11 cellular contexts compared by ENCODE assay signal in the genomic region with DNA sequence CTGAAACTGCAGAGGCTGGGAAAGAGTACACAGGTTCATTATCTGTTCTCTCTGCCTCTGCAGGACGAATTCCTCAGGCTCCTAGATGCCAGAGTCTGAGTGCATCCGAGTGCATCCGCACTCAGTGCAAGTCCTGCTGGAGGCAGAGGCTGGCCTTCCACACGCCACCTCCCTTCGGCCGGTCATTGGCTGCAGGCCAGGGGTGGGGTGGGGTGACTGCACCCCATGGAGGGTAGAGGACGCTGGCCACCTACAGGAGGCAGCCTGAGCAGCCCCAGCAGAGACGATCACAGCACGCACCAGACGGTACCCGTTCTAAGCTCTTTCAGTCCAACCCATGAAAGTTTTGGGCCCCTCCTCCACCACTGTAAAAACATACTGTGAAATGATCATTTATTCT. TPM values are rescaled to one million over a fixed set of nuclear protein-coding genes. Genes with fewer than 3 reads are reported as not detected.
DNase-seq lines count a peak whose midpoint lies in the region; ATAC-seq and TF ChIP-seq lines count a peak whose summit lies in the region.
"Had no signal": no experiment of that assay in that cellular context is flagged by ENCODE, and none has a peak within 500 bp of the region (broad histone marks: within the 10 kb centered on the region; RNA-seq: fewer than 3 reads in every experiment).

No MANE protein-coding gene starts in this region.

- H3K27me3 ChIP-seq in adrenal gland, result no peaks in the 10 kb centered on the region
- no peaks in the 10 kb centered on the region for H3K27me3 ChIP-seq in cardiac muscle cell

- WGBS in adrenal gland, 4 donors, result 30 to 50% (median 44%) methylated on average over 7 to 11 of the region's 11 CpGs

- H3K4me1 Mint-ChIP-seq in neural crest cell, result peaks cover 29% of the 10 kb centered on the region
- peaks cover 39% of the 10 kb centered on the region for H3K4me1 Mint-ChIP-seq in activated CD4-positive, alpha-beta T cell treated with anti-CD3 and anti-CD28 coated beads, Interleukin-2, amount 10 ng/mL, durations not matched to agents 24 days and 14 days

- H3K27me3 Mint-ChIP-seq in neural crest cell (ENCODE audit: low read depth), result no peaks in the 10 kb centered on the region
- H3K27me3 Mint-ChIP-seq in activated CD4-positive, alpha-beta T cell treated with anti-CD3 and anti-CD28 coated beads, Interleukin-2, amount 10 ng/mL, durations not matched to agents 24 days and 14 days, result no peaks in the 10 kb centered on the region
- H3K27me3 Mint-ChIP-seq: activated naive CD8-positive, alpha-beta T cell had no signal

- H3K36me3 ChIP-seq in adrenal gland (replicated peaks in 1 of 2) (peaks cover 0 to 22% of the 10 kb centered on the region in 2 donors), cardiac muscle cell (peaks cover 3% of the 10 kb centered on the region)

- intact Hi-C loops in adrenal gland (cut with DNase I), result no loop called here
- intact Hi-C loops in activated CD4-positive, alpha-beta T cell treated with anti-CD3 and anti-CD28 coated beads, Interleukin-2, amount 10 ng/mL, durations not matched to agents 24 days and 14 days (cut with micrococcal nuclease), result no loop called here

- H3K4me3 ChIP-seq in adrenal gland (no peak overlapping the region), cardiac muscle cell (no peak overlapping the region)

- H3K36me3 Mint-ChIP-seq in neural crest cell (ENCODE audit: low read depth), result peaks cover 6% of the 10 kb centered on the region
- peaks cover 39% of the 10 kb centered on the region for H3K36me3 Mint-ChIP-seq in activated CD4-positive, alpha-beta T cell treated with anti-CD3 and anti-CD28 coated beads, Interleukin-2, amount 10 ng/mL, durations not matched to agents 24 days and 14 days (ENCODE audit: low read depth)

- TF ChIP-seq CTCF in adrenal gland (IDR thresholded peaks at IDR 0.05) (peak in 1 of 6 experiments; percentile 17), cardiac muscle cell (IDR thresholded peaks at IDR 0.05; ENCODE audit: low read depth, low read length) (peak; percentile 18), neural crest cell (conservative IDR thresholded peaks at IDR 0.05) (no peak)

- H3K9me3 ChIP-seq in adrenal gland (replicated peaks in 1 of 3) (no peaks in the 10 kb centered on the region), cardiac muscle cell (ENCODE audit: low read depth) (no peaks in the 10 kb centered on the region)

- DNase-seq in ELR (ENCODE audit: low read depth), result peak; percentile 22
- DNase-seq in adrenal gland, result peak in 4 of 7 donors; percentile 23 to 49 (median 29)
- peak; percentile 47 to 51 for DNase-seq in cardiac muscle cell (ENCODE audit: low read depth in 1 of 2, low spot score in 1 of 2)
- peak; percentile 36 for DNase-seq in neural crest cell (ENCODE audit: low read depth, low spot score)
- DNase-seq in GDM1 (lab: John Stamatoyannopoulos, UW), result no peak
- no peak for DNase-seq in activated CD4-positive, alpha-beta T cell treated with anti-CD3 and anti-CD28 coated beads, Interleukin-2, amount 10 ng/mL, durations not matched to agents 24 days and 14 days
- DNase-seq: CD8-positive, alpha-beta T cell; NCI-H2029 had no signal

- H3K4me3 Mint-ChIP-seq in neural crest cell, result peak overlapping the region; percentile 31
- no peak overlapping the region for H3K4me3 Mint-ChIP-seq in activated CD4-positive, alpha-beta T cell treated with anti-CD3 and anti-CD28 coated beads, Interleukin-2, amount 10 ng/mL, durations not matched to agents 24 days and 14 days
- H3K4me3 Mint-ChIP-seq: activated naive CD8-positive, alpha-beta T cell; CD8-positive, alpha-beta T cell had no signal

- TF ChIP-seq POLR2A in adrenal gland (IDR thresholded peaks at IDR 0.05), result no peak

- ATAC-seq in GM19324 (IDR thresholded peaks at IDR 0.05; ENCODE audit: low FRiP score, unreplicated experiment), result no peak
- no peak for ATAC-seq in HG03520 (IDR thresholded peaks at IDR 0.05; ENCODE audit: unreplicated experiment)
- ATAC-seq: CD8-positive, alpha-beta T cell had no signal

- H3K27ac Mint-ChIP-seq in neural crest cell (ENCODE audit: unreplicated experiment), result peak overlapping the region; percentile 86
- no peak overlapping the region for H3K27ac Mint-ChIP-seq in activated CD4-positive, alpha-beta T cell treated with anti-CD3 and anti-CD28 coated beads, Interleukin-2, amount 10 ng/mL, durations not matched to agents 24 days and 14 days
- H3K27ac Mint-ChIP-seq: activated naive CD8-positive, alpha-beta T cell; CD8-positive, alpha-beta T cell had no signal

- no peaks in the 10 kb centered on the region for H3K9me3 Mint-ChIP-seq in neural crest cell
- no peaks in the 10 kb centered on the region for H3K9me3 Mint-ChIP-seq in activated CD4-positive, alpha-beta T cell treated with anti-CD3 and anti-CD28 coated beads, Interleukin-2, amount 10 ng/mL, durations not matched to agents 24 days and 14 days
- H3K9me3 Mint-ChIP-seq: CD8-positive, alpha-beta T cell had no signal

- no peak overlapping the region for H3K27ac ChIP-seq in adrenal gland
- no peak overlapping the region for H3K27ac ChIP-seq in cardiac muscle cell

- H3K4me1 ChIP-seq in adrenal gland (replicated peaks in 1 of 2) (peaks cover 0 to 26% of the 10 kb centered on the region in 2 donors), cardiac muscle cell (ENCODE audit: low read depth) (peaks cover 2% of the 10 kb centered on the region)

RNA-seq across cellular contexts. Expression of a gene that starts 11.7 kb away (rescaled TPM):
- total RNA-seq in adrenal gland (10 to 100 TPM; 32.6 to 68.0 (median 50.0) TPM), cardiac muscle cell (26.5 and 36.4 TPM in 2 replicates), neural crest cell (30.4 and 32.6 TPM in 2 replicates)
- polyA plus RNA-seq in adrenal gland (10 to 100 TPM; 33.4 to 50.0 (median 40.1) TPM), cardiac muscle cell (63.3 and 63.7 TPM in 2 replicates)
- 56.9 and 61.2 TPM in 2 replicates for total RNA-seq in activated CD4-positive, alpha-beta T cell treated with anti-CD3 and anti-CD28 coated beads, Interleukin-2, amount 10 ng/mL, durations not matched to agents 24 days and 14 days

RNA-seq across cellular contexts. Expression of a gene that starts 22.4 kb away (rescaled TPM):
- total RNA-seq in adrenal gland, result under 1 TPM in 2 of 8 donors, not detected in 6; 0.07 to 0.60 TPM
- under 1 TPM in 1 of 3 donors, not detected in 2; 0.07 TPM for polyA plus RNA-seq in adrenal gland
- total RNA-seq in cardiac muscle cell, result 0.12 and 0.92 TPM in 2 replicates
- 0.33 TPM in 1 of 2 replicates, not detected in the other for polyA plus RNA-seq in cardiac muscle cell
- 0.16 and 0.35 TPM in 2 replicates for total RNA-seq in neural crest cell
- total RNA-seq in activated CD4-positive, alpha-beta T cell treated with anti-CD3 and anti-CD28 coated beads, Interleukin-2, amount 10 ng/mL, durations not matched to agents 24 days and 14 days, result not detected in 2 replicates
- total RNA-seq: CD8-positive, alpha-beta T cell had no signal

RNA-seq across cellular contexts. Expression of a gene that starts 52.1 kb away (rescaled TPM):
- total RNA-seq in adrenal gland (10 to 100 TPM; 22.8 to 70.3 (median 46.0) TPM), cardiac muscle cell (28.5 and 52.8 TPM in 2 replicates), neural crest cell (32.0 and 32.6 TPM in 2 replicates)
- polyA plus RNA-seq in adrenal gland (10 to 100 TPM; 32.3 to 76.9 (median 55.6) TPM), cardiac muscle cell (67.2 and 122 TPM in 2 replicates)
- total RNA-seq in activated CD4-positive, alpha-beta T cell treated with anti-CD3 and anti-CD28 coated beads, Interleukin-2, amount 10 ng/mL, durations not matched to agents 24 days and 14 days, result 17.1 and 18.1 TPM in 2 replicates

Comparison
In these comparisons a context has a peak if more than half of its experiments do, and no peak if none do; other contexts are left out.
1. DNase-seq: peak in ELR (single experiment), adrenal gland (4 of 7), cardiac muscle cell (2 of 2) and neural crest cell (single experiment); none in GDM1 (single experiment) and activated CD4-positive, alpha-beta T cell treated with anti-CD3 and anti-CD28 coated beads, Interleukin-2, amount 10 ng/mL, durations not matched to agents 24 days and 14 days (single experiment).